Comparison of ENCODE assay signal across 17 cellular contexts in the genomic region with DNA sequence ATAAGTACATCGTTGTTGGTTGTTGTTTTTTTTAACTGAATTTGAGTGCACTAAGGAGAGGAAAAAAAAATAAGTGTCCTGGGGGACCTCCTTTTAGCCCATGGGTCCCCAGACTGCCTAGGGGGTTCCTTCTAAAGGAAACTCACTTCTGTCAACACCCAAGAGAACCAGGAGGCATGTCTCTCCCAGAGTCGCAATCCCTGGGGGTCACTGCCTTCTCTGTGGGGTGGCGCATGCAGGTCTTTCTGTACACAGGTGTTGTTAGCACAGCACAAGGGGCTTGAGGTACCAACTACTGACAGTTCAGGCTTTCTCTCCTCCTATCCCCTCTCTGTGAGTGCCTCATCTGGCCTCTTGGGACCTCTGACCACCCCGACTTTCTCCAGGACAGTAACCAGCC. TPM values are rescaled to one million over a fixed set of nuclear protein-coding genes. Genes with fewer than 3 reads are reported as not detected.
DNase-seq lines count a peak whose midpoint lies in the region; ATAC-seq and TF ChIP-seq lines count a peak whose summit lies in the region.
"Had no signal": no experiment of that assay in that cellular context is flagged by ENCODE, and none has a peak within 500 bp of the region (broad histone marks: within the 10 kb centered on the region; RNA-seq: fewer than 3 reads in every experiment).

No MANE protein-coding gene starts in this region.

- H3K27me3 Mint-ChIP-seq in activated naive CD4-positive, alpha-beta T cell treated with anti-CD3 and anti-CD28 coated beads, Interleukin-2, amount 10 ng/mL, durations not matched to agents 7 days and 5 days, result peaks cover 56% of the 10 kb centered on the region

- H3K4me1 Mint-ChIP-seq in activated naive CD4-positive, alpha-beta T cell treated with anti-CD3 and anti-CD28 coated beads, Interleukin-2, amount 10 ng/mL, durations not matched to agents 7 days and 5 days, result peaks cover 25% of the 10 kb centered on the region

- H3K27ac ChIP-seq in OCI-LY3 (ENCODE audit: low read length) (no peak overlapping the region), left lung (peak overlapping the region; percentile 45 to 55), thymus (ENCODE audit: low read depth) (peak overlapping the region; percentile 31)
- H3K27ac ChIP-seq: 22Rv1 had no signal

- 96% methylated on average over 4 of the region's 4 CpGs for WGBS in thymus

- intact Hi-C loops in Right ventricle myocardium inferior (cut with DNase I) (no loop called here), cardiac septum (cut with DNase I) (no loop called here), left lung (cut with DNase I) (no loop called here)

- no peak overlapping the region for H3K27ac Mint-ChIP-seq in activated naive CD4-positive, alpha-beta T cell treated with anti-CD3 and anti-CD28 coated beads, Interleukin-2, amount 10 ng/mL, durations not matched to agents 7 days and 5 days
- H3K27ac Mint-ChIP-seq: H9 had no signal

- no peaks in the 10 kb centered on the region for H3K79me2 ChIP-seq in OCI-LY3 (ENCODE audit: low read length)

- H3K27me3 ChIP-seq in OCI-LY3 (ENCODE audit: low read depth, low read length) (peaks cover 71% of the 10 kb centered on the region), left lung (no peaks in the 10 kb centered on the region), thymus (ENCODE audit: control insufficient read depth, insufficient read depth) (no peaks in the 10 kb centered on the region)
- H3K27me3 ChIP-seq: BE2C had no signal

- no peak overlapping the region for H3K9ac ChIP-seq in OCI-LY3 (ENCODE audit: low read length)

- H3K9me3 ChIP-seq in OCI-LY3 (ENCODE audit: insufficient read depth, low read length), result no peaks in the 10 kb centered on the region
- no peaks in the 10 kb centered on the region for H3K9me3 ChIP-seq in left lung
- no peaks in the 10 kb centered on the region for H3K9me3 ChIP-seq in thymus (ENCODE audit: control insufficient read depth)
- H3K9me3 ChIP-seq: BE2C had no signal

- peak overlapping the region; percentile 38 for H3K4me2 ChIP-seq in OCI-LY3 (ENCODE audit: low read length)

- CTCF ChIA-PET in activated naive CD4-positive, alpha-beta T cell treated with anti-CD3 and anti-CD28 coated beads, Interleukin-2, amount 10 ng/mL, durations not matched to agents 7 days and 5 days (lab: Charles Lee), result interaction anchor here (1.1 kb wide), 1 partner anchor 52 kb away, joined by 5 read pairs; no protein-coding TSS in a partner anchor

- no peak overlapping the region for H3K4me3 ChIP-seq in OCI-LY3 (ENCODE audit: low read length)
- no peak overlapping the region for H3K4me3 ChIP-seq in left lung
- no peak overlapping the region for H3K4me3 ChIP-seq in thymus (ENCODE audit: low read length)
- H3K4me3 ChIP-seq: K562 had no signal

- DNase-seq in Right ventricle myocardium inferior (ENCODE audit: missing footprints) (peak; percentile 67), cardiac septum (ENCODE audit: low spot score) (no peak), left lung (no peak)
- DNase-seq in activated naive CD4-positive, alpha-beta T cell treated with anti-CD3 and anti-CD28 coated beads, Interleukin-2, amount 10 ng/mL, durations not matched to agents 7 days and 5 days, result no peak
- DNase-seq: BE2C, DND-41, H9, NCI-H1417, NCI-H187 treated with DMSO at 0.1 percent for 48 hours, NCI-H446 treated with DMSO at 0.1 percent for 48 hours, PC-3 had no signal

- H3K36me3 ChIP-seq in OCI-LY3 (replicated peaks; ENCODE audit: low read depth, low read length), result no peaks in the 10 kb centered on the region
- H3K36me3 ChIP-seq in left lung, result no peaks in the 10 kb centered on the region
- no peaks in the 10 kb centered on the region for H3K36me3 ChIP-seq in thymus (ENCODE audit: control insufficient read depth, insufficient read depth)
- H3K36me3 ChIP-seq: BE2C had no signal

- ATAC-seq in Right ventricle myocardium inferior, result no peak
- no peak for ATAC-seq in left lung
- no peak for ATAC-seq in GM21825 (IDR thresholded peaks at IDR 0.05; ENCODE audit: unreplicated experiment)
- no peak for ATAC-seq in HG03520 (IDR thresholded peaks at IDR 0.05; ENCODE audit: unreplicated experiment)
- ATAC-seq: K562, PC-3 had no signal

- no peaks in the 10 kb centered on the region for H3K36me3 Mint-ChIP-seq in activated naive CD4-positive, alpha-beta T cell treated with anti-CD3 and anti-CD28 coated beads, Interleukin-2, amount 10 ng/mL, durations not matched to agents 7 days and 5 days

- H3K4me1 ChIP-seq in OCI-LY3 (ENCODE audit: low read length) (peaks cover 23% of the 10 kb centered on the region), left lung (peaks cover 0 to 39% of the 10 kb centered on the region in 2 donors), thymus (ENCODE audit: control insufficient read depth, insufficient read depth, low read length) (peaks cover 9% of the 10 kb centered on the region)
- H3K4me1 ChIP-seq: BE2C had no signal

- H4K20me1 ChIP-seq in OCI-LY3 (ENCODE audit: insufficient read depth, low read length), result 0 out of 2 replicates have a peak, but pooled peaks cover 4% of the 10 kb centered on the region

- H3K9me3 Mint-ChIP-seq in activated naive CD4-positive, alpha-beta T cell treated with anti-CD3 and anti-CD28 coated beads, Interleukin-2, amount 10 ng/mL, durations not matched to agents 7 days and 5 days, result no peaks in the 10 kb centered on the region
- H3K9me3 Mint-ChIP-seq: H9 had no signal

- no peak overlapping the region for H3K4me3 Mint-ChIP-seq in activated naive CD4-positive, alpha-beta T cell treated with anti-CD3 and anti-CD28 coated beads, Interleukin-2, amount 10 ng/mL, durations not matched to agents 7 days and 5 days
- H3K4me3 Mint-ChIP-seq: H9 had no signal

- no peak for TF ChIP-seq CTCF in OCI-LY3 (IDR thresholded peaks at IDR 0.05; ENCODE audit: low read depth, low read length)
- no peak for TF ChIP-seq CTCF in left lung (IDR thresholded peaks at IDR 0.05)

- no peak overlapping the region for H2AFZ ChIP-seq in OCI-LY3 (ENCODE audit: low read depth, low read length)

RNA-seq across cellular contexts. Expression of a gene that starts 7.3 kb away (rescaled TPM):
- total RNA-seq in Right ventricle myocardium inferior (9.5 TPM), cardiac septum (11.0 TPM), left lung (1 to 10 TPM; 7.8 to 8.0 TPM)
- polyA plus RNA-seq in thymus, result 1.8 TPM
